Comparison of ENCODE assay signal across 1 cellular context in genomic region chr21:25582888-25583287, GRCh38.
TF ChIP-seq lines count a peak whose summit lies in the region.

No MANE protein-coding gene starts in this region.

TF ChIP-seq in K562, 482 proteins besides CTCF, POLR2A, EP300 and RAD21:
- TF ChIP-seq SOX6 (IDR thresholded peaks at IDR 0.05), result no peak
- no peak for TF ChIP-seq CREM (IDR thresholded peaks at IDR 0.05; ENCODE audit: low read depth)
- TF ChIP-seq FOXK2 (conservative IDR thresholded peaks at IDR 0.05 in 1 of 2, IDR thresholded peaks at IDR 0.05 in 1 of 2; ENCODE audit: low read depth in 2 of 2), result no peak
- TF ChIP-seq, protein P1, sequence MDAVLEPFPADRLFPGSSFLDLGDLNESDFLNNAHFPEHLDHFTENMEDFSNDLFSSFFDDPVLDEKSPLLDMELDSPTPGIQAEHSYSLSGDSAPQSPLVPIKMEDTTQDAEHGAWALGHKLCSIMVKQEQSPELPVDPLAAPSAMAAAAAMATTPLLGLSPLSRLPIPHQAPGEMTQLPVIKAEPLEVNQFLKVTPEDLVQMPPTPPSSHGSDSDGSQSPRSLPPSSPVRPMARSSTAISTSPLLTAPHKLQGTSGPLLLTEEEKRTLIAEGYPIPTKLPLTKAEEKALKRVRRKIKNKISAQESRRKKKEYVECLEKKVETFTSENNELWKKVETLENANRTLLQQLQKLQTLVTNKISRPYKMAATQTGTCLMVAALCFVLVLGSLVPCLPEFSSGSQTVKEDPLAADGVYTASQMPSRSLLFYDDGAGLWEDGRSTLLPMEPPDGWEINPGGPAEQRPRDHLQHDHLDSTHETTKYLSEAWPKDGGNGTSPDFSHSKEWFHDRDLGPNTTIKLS (IDR thresholded peaks at IDR 0.05; ENCODE audit: borderline replicate concordance, low read depth), result no peak
- no peak for TF ChIP-seq PTRF (tag; IDR thresholded peaks at IDR 0.05)
TF ChIP-seq in K562: peak in this region for 0.
